Comparison of ENCODE assay signal across 10 cellular contexts in the genomic region with DNA sequence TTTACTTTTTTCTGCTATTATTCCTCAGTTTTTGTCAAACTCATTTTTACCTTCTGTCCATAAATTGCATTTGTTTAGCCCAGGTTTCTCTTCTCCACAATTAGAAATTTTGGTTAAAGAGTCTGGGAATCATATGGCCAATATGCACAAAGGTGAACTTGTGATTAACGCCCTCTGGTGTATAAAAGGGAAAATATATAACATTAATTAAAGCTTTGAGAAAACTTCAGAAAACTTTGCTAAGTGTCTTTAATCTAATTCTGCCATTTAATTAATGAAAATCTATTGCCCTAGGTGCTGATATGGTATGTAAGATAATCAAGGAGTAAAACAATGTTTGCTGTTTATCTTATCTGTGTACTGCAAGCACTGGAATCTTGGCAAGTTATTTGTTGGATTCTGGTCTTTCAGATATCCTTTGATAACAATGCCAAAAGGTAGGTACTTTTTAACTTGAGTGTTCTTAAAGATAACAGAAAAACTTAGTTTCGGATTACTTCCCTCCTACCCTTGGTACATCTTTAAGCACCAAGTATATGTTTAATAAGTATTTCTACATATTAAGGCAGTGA.
A peak's percentile ranks its signal among the peaks of the same experiment; 100 is the strongest.
DNase-seq lines count a peak whose midpoint lies in the region; ATAC-seq, FAIRE-seq and TF ChIP-seq lines count a peak whose summit lies in the region.
"Had no signal": no experiment of that assay in that cellular context is flagged by ENCODE, and none has a peak within 500 bp of the region (broad histone marks: within the 10 kb centered on the region; RNA-seq: fewer than 3 reads in every experiment).

No MANE protein-coding gene starts in this region.

- no peak overlapping the region for H2AK5ac ChIP-seq in neuronal stem cell (ENCODE audit: low read depth, low read length)

- peaks cover 4% of the 10 kb centered on the region for H3K9me3 Mint-ChIP-seq in activated CD8-positive, alpha-beta T cell treated with anti-CD3 and anti-CD28 coated beads for 36 hours
- peaks cover 12 to 22% of the 10 kb centered on the region in 2 donors for H3K9me3 Mint-ChIP-seq in stimulated activated naive CD8-positive, alpha-beta T cell treated with anti-CD3 and anti-CD28 coated beads, Interleukin-15, amount 100 ng/mL, for 72 hours
- H3K9me3 Mint-ChIP-seq: activated CD4-positive, alpha-beta T cell treated with anti-CD3 and anti-CD28 coated beads, Interleukin-2, amount 10 ng/mL, durations not matched to agents 7 days and 5 days had no signal

- H3K27me3 ChIP-seq in liver (ENCODE audit: control insufficient read depth in 4 of 4, insufficient read depth in 4 of 4, low read length in 3 of 4), result no peaks in the 10 kb centered on the region
- H3K27me3 ChIP-seq in neuronal stem cell (ENCODE audit: control insufficient read depth in 3 of 3, insufficient read depth in 3 of 3, low read depth in 1 of 3, low read length in 3 of 3), result no peaks in the 10 kb centered on the region

- H3K14ac ChIP-seq in neuronal stem cell (ENCODE audit: low read length), result no peak overlapping the region

- TF ChIP-seq CTCF in liver (IDR thresholded peaks at IDR 0.05; ENCODE audit: low read depth, low read length, missing input control), result peak; percentile 27
- no peak for TF ChIP-seq CTCF in activated CD8-positive, alpha-beta T cell treated with anti-CD3 and anti-CD28 coated beads for 36 hours (IDR thresholded peaks at IDR 0.05)

- no peak for ATAC-seq in activated CD8-positive, alpha-beta T cell treated with anti-CD3 and anti-CD28 coated beads for 36 hours
- no peak for ATAC-seq in stimulated activated naive CD8-positive, alpha-beta T cell treated with anti-CD3 and anti-CD28 coated beads, Interleukin-15, amount 100 ng/mL, for 72 hours

- no peak overlapping the region for H3K18ac ChIP-seq in neuronal stem cell (ENCODE audit: low read length)

- intact Hi-C loops in activated CD8-positive, alpha-beta T cell treated with anti-CD3 and anti-CD28 coated beads for 36 hours (cut with micrococcal nuclease), result loop anchor here (10.0 kb wide), 1 partner anchor 176 kb away; no protein-coding TSS in a partner anchor

- H3K27ac Mint-ChIP-seq in activated CD8-positive, alpha-beta T cell treated with anti-CD3 and anti-CD28 coated beads for 36 hours, result no peak overlapping the region
- no peak overlapping the region for H3K27ac Mint-ChIP-seq in stimulated activated naive CD8-positive, alpha-beta T cell treated with anti-CD3 and anti-CD28 coated beads, Interleukin-15, amount 100 ng/mL, for 72 hours
- H3K27ac Mint-ChIP-seq: activated CD4-positive, alpha-beta T cell treated with anti-CD3 and anti-CD28 coated beads, Interleukin-2, amount 10 ng/mL, durations not matched to agents 7 days and 5 days had no signal

- H2BK15ac ChIP-seq in neuronal stem cell (ENCODE audit: low read length), result no peak overlapping the region

- POLR2A ChIA-PET in activated CD8-positive, alpha-beta T cell treated with anti-CD3 and anti-CD28 coated beads for 36 hours (lab: Charles Lee), result no interaction called here

- H2BK5ac ChIP-seq in neuronal stem cell (ENCODE audit: low read length), result no peak overlapping the region

- H3K4me1 Mint-ChIP-seq in activated CD8-positive, alpha-beta T cell treated with anti-CD3 and anti-CD28 coated beads for 36 hours (ENCODE audit: low read depth), result no peaks in the 10 kb centered on the region
- no peaks in the 10 kb centered on the region for H3K4me1 Mint-ChIP-seq in stimulated activated naive CD8-positive, alpha-beta T cell treated with anti-CD3 and anti-CD28 coated beads, Interleukin-15, amount 100 ng/mL, for 72 hours
- H3K4me1 Mint-ChIP-seq: activated CD4-positive, alpha-beta T cell treated with anti-CD3 and anti-CD28 coated beads, Interleukin-2, amount 10 ng/mL, durations not matched to agents 7 days and 5 days had no signal

- no peak overlapping the region for H2AFZ ChIP-seq in neuronal stem cell (ENCODE audit: low read length)

- H3K36me3 Mint-ChIP-seq in activated CD8-positive, alpha-beta T cell treated with anti-CD3 and anti-CD28 coated beads for 36 hours (ENCODE audit: low read depth), result no peaks in the 10 kb centered on the region

- H3K4me2 ChIP-seq in neuronal stem cell (ENCODE audit: insufficient read depth, low read length, poor library complexity, severe bottlenecking), result no peak overlapping the region

- in situ Hi-C loops in KBM-7 (cut with MboI; ENCODE audit: low pct_unique_long_range_greater_than_20kb, low sequenced_read_pairs), result no loop called here

- H3K36me3 ChIP-seq in liver (ENCODE audit: control insufficient read depth in 4 of 4, insufficient read depth in 3 of 4, low read depth in 1 of 4, low read length in 3 of 4) (peaks cover 0 to 2% (median 0%) of the 10 kb centered on the region in 4 donors), neuronal stem cell (replicated peaks in 1 of 2; ENCODE audit: control insufficient read depth in 2 of 2, insufficient read depth in 2 of 2, low read length in 2 of 2) (no peaks in the 10 kb centered on the region)

- 29% methylated on average over 2 of the region's 2 CpGs for WGBS in liver
- no CpG with 5 or more reads among the region's 2 CpGs for WGBS in neuronal stem cell (ENCODE audit: extremely low coverage in 2 of 2, insufficient read length in 2 of 2, insufficient replicate concordance in 1 of 2), 2 donors

- no peak overlapping the region for H2BK120ac ChIP-seq in neuronal stem cell (ENCODE audit: low read depth, low read length)

- H3K9ac ChIP-seq in liver (ENCODE audit: low read depth in 1 of 2, low read length in 2 of 2) (no peak overlapping the region), neuronal stem cell (ENCODE audit: low read depth, low read length, poor library complexity) (no peak overlapping the region)

- no peak overlapping the region for H4K91ac ChIP-seq in neuronal stem cell (ENCODE audit: low read depth, low read length, poor library complexity)

- CTCF ChIA-PET in activated CD8-positive, alpha-beta T cell treated with anti-CD3 and anti-CD28 coated beads for 36 hours (lab: Charles Lee), result no interaction called here

- H2BK12ac ChIP-seq in neuronal stem cell (ENCODE audit: low read length), result no peak overlapping the region

- peak; percentile 73 to 78 for TF ChIP-seq RAD21 in liver (IDR thresholded peaks at IDR 0.05)

- H3K27ac ChIP-seq in liver (ENCODE audit: low read depth in 1 of 2, low read length in 2 of 2), result no peak overlapping the region
- H3K27ac ChIP-seq in neuronal stem cell (replicated peaks; ENCODE audit: low read length), result no peak overlapping the region

- H3K4ac ChIP-seq in neuronal stem cell (ENCODE audit: low read length), result no peak overlapping the region

- no peaks in the 10 kb centered on the region for H3K27me3 Mint-ChIP-seq in activated CD8-positive, alpha-beta T cell treated with anti-CD3 and anti-CD28 coated beads for 36 hours
- H3K27me3 Mint-ChIP-seq in stimulated activated naive CD8-positive, alpha-beta T cell treated with anti-CD3 and anti-CD28 coated beads, Interleukin-15, amount 100 ng/mL, for 72 hours, result no peaks in the 10 kb centered on the region
- H3K27me3 Mint-ChIP-seq: activated CD4-positive, alpha-beta T cell treated with anti-CD3 and anti-CD28 coated beads, Interleukin-2, amount 10 ng/mL, durations not matched to agents 7 days and 5 days had no signal

- no peak overlapping the region for H4K8ac ChIP-seq in neuronal stem cell (ENCODE audit: low read depth, low read length)

- no peak overlapping the region for H3K4me3 ChIP-seq in liver (ENCODE audit: low read depth in 1 of 3, low read length in 3 of 3)
- no peak overlapping the region for H3K4me3 ChIP-seq in neuronal stem cell (ENCODE audit: low read length in 2 of 2)

- H3K4me3 Mint-ChIP-seq in activated CD8-positive, alpha-beta T cell treated with anti-CD3 and anti-CD28 coated beads for 36 hours, result no peak overlapping the region
- H3K4me3 Mint-ChIP-seq in stimulated activated naive CD8-positive, alpha-beta T cell treated with anti-CD3 and anti-CD28 coated beads, Interleukin-15, amount 100 ng/mL, for 72 hours, result no peak overlapping the region
- H3K4me3 Mint-ChIP-seq: activated CD4-positive, alpha-beta T cell treated with anti-CD3 and anti-CD28 coated beads, Interleukin-2, amount 10 ng/mL, durations not matched to agents 7 days and 5 days had no signal

- no peak overlapping the region for H3K23ac ChIP-seq in neuronal stem cell (ENCODE audit: low read depth, low read length, poor library complexity)

- DNase-seq in CD1c-positive myeloid dendritic cell (ENCODE audit: extremely low spot score) (peak; percentile 3), KBM-7 (peak; percentile 5), astrocyte of the hippocampus (ENCODE audit: low read depth, low spot score) (peak; percentile 9), GM19239 (ENCODE audit: insufficient read length, low spot score) (no peak), neuronal stem cell (ENCODE audit: low spot score) (no peak)
- no peak for DNase-seq in activated CD8-positive, alpha-beta T cell treated with anti-CD3 and anti-CD28 coated beads for 36 hours
- no peak for DNase-seq in stimulated activated naive CD8-positive, alpha-beta T cell treated with anti-CD3 and anti-CD28 coated beads, Interleukin-15, amount 100 ng/mL, for 72 hours
- DNase-seq: activated CD4-positive, alpha-beta T cell treated with anti-CD3 and anti-CD28 coated beads, Interleukin-2, amount 10 ng/mL, durations not matched to agents 7 days and 5 days; stimulated activated CD4-positive, alpha-beta T cell treated with anti-CD3 and anti-CD28 coated beads, Interleukin-4, amount 100 ng/mL, for 1 hour had no signal

- H3K4me1 ChIP-seq in liver (ENCODE audit: control insufficient read depth in 4 of 4, insufficient read depth in 4 of 4, low read length in 3 of 4) (no peaks in the 10 kb centered on the region), neuronal stem cell (ENCODE audit: control insufficient read depth in 2 of 2, insufficient read depth in 1 of 2, low read depth in 1 of 2, low read length in 2 of 2) (no peaks in the 10 kb centered on the region)

- FAIRE-seq in GM19239 (lab: Jason Lieb, UNC), result no peak

- H3K79me1 ChIP-seq in neuronal stem cell (ENCODE audit: low read depth, low read length), result no peaks in the 10 kb centered on the region

- H3K9me3 ChIP-seq in liver (ENCODE audit: control insufficient read depth in 4 of 4, low read length in 3 of 4) (peaks cover under 1 to 16% (median 5%) of the 10 kb centered on the region in 4 donors), neuronal stem cell (replicated peaks in 1 of 2; ENCODE audit: control insufficient read depth in 2 of 2, insufficient read depth in 1 of 2, low read depth in 1 of 2, low read length in 2 of 2) (no peaks in the 10 kb centered on the region)

TF ChIP-seq in liver, 16 proteins besides CTCF, POLR2A, EP300 and RAD21 (continues in another document):
- TF ChIP-seq GABPA (IDR thresholded peaks at IDR 0.05 in 1 of 2, conservative IDR thresholded peaks at IDR 0.05 in 1 of 2) (no peak), YY1 (IDR thresholded peaks at IDR 0.05) (no peak)
- TF ChIP-seq, protein P1, sequence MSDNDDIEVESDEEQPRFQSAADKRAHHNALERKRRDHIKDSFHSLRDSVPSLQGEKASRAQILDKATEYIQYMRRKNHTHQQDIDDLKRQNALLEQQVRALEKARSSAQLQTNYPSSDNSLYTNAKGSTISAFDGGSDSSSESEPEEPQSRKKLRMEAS (IDR thresholded peaks at IDR 0.05), result no peak

Comparison
In these comparisons a context has a peak if more than half of its experiments do, and no peak if none do; other contexts are left out.
1. DNase-seq: peak in CD1c-positive myeloid dendritic cell (single experiment), KBM-7 (single experiment) and astrocyte of the hippocampus (single experiment); none in activated CD8-positive, alpha-beta T cell treated with anti-CD3 and anti-CD28 coated beads for 36 hours (single experiment), GM19239 (single experiment), neuronal stem cell (single experiment) and stimulated activated naive CD8-positive, alpha-beta T cell treated with anti-CD3 and anti-CD28 coated beads, Interleukin-15, amount 100 ng/mL, for 72 hours (0 of 2).